In the genomic region with DNA sequence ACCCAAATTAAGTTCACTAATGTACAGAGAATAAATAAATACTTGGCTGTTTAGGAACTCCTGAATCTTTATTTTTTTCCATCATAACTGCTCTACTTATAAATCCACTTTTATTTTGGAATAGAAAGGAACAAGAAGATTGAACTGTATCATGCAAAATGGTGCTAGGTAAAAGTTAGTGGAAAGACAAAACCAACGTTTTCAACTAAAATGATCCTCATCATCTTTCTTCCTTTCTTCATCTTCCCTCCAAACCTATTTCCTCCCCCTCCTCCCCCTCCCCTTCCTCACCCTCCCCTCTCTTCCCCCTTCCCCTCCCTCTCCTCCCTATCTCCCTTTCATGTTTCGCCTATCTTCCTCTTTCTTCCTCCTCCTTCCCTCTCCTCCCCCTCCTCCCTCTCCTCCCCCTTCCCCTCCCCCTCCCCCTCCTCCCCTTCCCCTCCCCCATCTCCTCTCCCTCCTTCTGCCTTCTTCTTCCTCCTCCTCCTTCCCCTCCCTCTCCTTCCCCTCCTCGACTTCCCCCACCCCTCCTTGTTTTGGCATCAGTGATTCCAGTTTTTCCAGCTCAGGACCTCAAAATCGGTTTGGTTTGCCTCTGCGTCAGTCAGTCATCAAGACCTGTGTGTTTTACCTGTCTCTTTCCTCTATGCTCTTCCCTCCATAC, we compare ENCODE assay signal across 23 cellular contexts. TPM values are rescaled to one million over a fixed set of nuclear protein-coding genes. Genes with fewer than 3 reads are reported as not detected.
DNase-seq lines count a peak whose midpoint lies in the region; ATAC-seq and TF ChIP-seq lines count a peak whose summit lies in the region.
"Had no signal": no experiment of that assay in that cellular context is flagged by ENCODE, and none has a peak within 500 bp of the region (broad histone marks: within the 10 kb centered on the region; RNA-seq: fewer than 3 reads in every experiment).

No MANE protein-coding gene starts in this region.

- ATAC-seq in GM23338 (no peak), GM21619 (IDR thresholded peaks at IDR 0.05; ENCODE audit: unreplicated experiment) (no peak), GM21423 (IDR thresholded peaks at IDR 0.05; ENCODE audit: unreplicated experiment) (no peak)

- no peaks in the 10 kb centered on the region for H3K27me3 ChIP-seq in GM23338 (ENCODE audit: insufficient read depth)

- peaks cover 23% of the 10 kb centered on the region for H3K36me3 ChIP-seq in GM23338 (ENCODE audit: insufficient read depth)

- DNase-seq in Calu3 (no peak), GM23338 (ENCODE audit: low spot score) (no peak), neural crest cell (ENCODE audit: low read depth, low spot score) (no peak), medulla oblongata (ENCODE audit: extremely low spot score) (no peak)
- DNase-seq: ACHN; Caco-2; CD4-positive, alpha-beta memory T cell; DMS153; EL; GF-D8; KBM-7; NCI-H1092 treated with DMSO at 0.1 percent for 48 hours; NCI-H1436 treated with DMSO at 0.1 percent for 48 hours; NCI-H1930; NCI-H226; NCI-H774; NK-92 treated with Interleukin-12 subunit alpha and Interleukin-12 subunit beta, amount 100 ng/mL, for 24 hours; SIG-M5; SK-N-SH had no signal

- peak overlapping the region; percentile 41; the same call in 1 of the 2 replicates for H3K4me2 ChIP-seq in GM23338
- H3K4me2 ChIP-seq: SK-N-SH had no signal

- H3K27ac ChIP-seq in GM23338 (ENCODE audit: low read depth), result no peak overlapping the region
- H3K27ac ChIP-seq: BLaER1 treated with 17β-estradiol and CSF1 and Interleukin-3, amounts not matched to agents 10 nM and 100 nM had no signal

- no peaks in the 10 kb centered on the region for H3K9me3 Mint-ChIP-seq in Calu3 (ENCODE audit: low read depth, unreplicated experiment)
- peaks cover 7% of the 10 kb centered on the region; the same call in 2 of the 3 replicates for H3K9me3 Mint-ChIP-seq in GM23338
- no peaks in the 10 kb centered on the region for H3K9me3 Mint-ChIP-seq in brain
- peaks cover 7% of the 10 kb centered on the region for H3K9me3 Mint-ChIP-seq in neural crest cell

- H3K4me1 ChIP-seq in GM23338 (ENCODE audit: insufficient read depth), result peaks cover 35% of the 10 kb centered on the region

- intact Hi-C loops in Calu3 (cut with micrococcal nuclease; ENCODE audit: unreplicated experiment), result no loop called here

- H3K27me3 Mint-ChIP-seq in Calu3 (ENCODE audit: unreplicated experiment), result no peaks in the 10 kb centered on the region
- H3K27me3 Mint-ChIP-seq in GM23338 (ENCODE audit: insufficient read depth, low read depth, poor library complexity), result peaks cover 3% of the 10 kb centered on the region
- H3K27me3 Mint-ChIP-seq in brain, result peaks cover under 1% of the 10 kb centered on the region
- H3K27me3 Mint-ChIP-seq in neural crest cell (ENCODE audit: low read depth), result no peaks in the 10 kb centered on the region

- H3K36me3 Mint-ChIP-seq in Calu3 (ENCODE audit: insufficient read depth, unreplicated experiment), result peaks cover 38% of the 10 kb centered on the region
- H3K36me3 Mint-ChIP-seq in GM23338 (ENCODE audit: low read depth), result peaks cover 64% of the 10 kb centered on the region
- peaks cover 36% of the 10 kb centered on the region for H3K36me3 Mint-ChIP-seq in brain
- peaks cover 19% of the 10 kb centered on the region for H3K36me3 Mint-ChIP-seq in neural crest cell (ENCODE audit: low read depth)
- H3K36me3 Mint-ChIP-seq: CD4-positive, alpha-beta memory T cell had no signal

- BruUV-seq in Calu3 (replicated peaks; lab: Mats Ljungman, UMichigan), result no TSS peak

- H3K4me3 ChIP-seq in GM23338, result no peak overlapping the region
- H3K4me3 ChIP-seq: BLaER1 treated with 17β-estradiol and CSF1 and Interleukin-3, amounts not matched to agents 10 nM and 100 nM had no signal

- H2AFZ ChIP-seq in GM23338, result no peak overlapping the region

- H3K4me3 Mint-ChIP-seq in Calu3 (ENCODE audit: low read depth, unreplicated experiment), result no peak overlapping the region
- H3K4me3 Mint-ChIP-seq in GM23338, result no peak overlapping the region
- peak overlapping the region in 4 of 5 experiments; percentile 60 to 74 (median 68) for H3K4me3 Mint-ChIP-seq in brain
- peak overlapping the region; percentile 76 for H3K4me3 Mint-ChIP-seq in neural crest cell
- H3K4me3 Mint-ChIP-seq: CD4-positive, alpha-beta memory T cell had no signal

- H3K27ac Mint-ChIP-seq in Calu3 (ENCODE audit: unreplicated experiment), result peak overlapping the region; percentile 25
- no peak overlapping the region for H3K27ac Mint-ChIP-seq in GM23338
- peak overlapping the region in 3 of 5 experiments; percentile 54 to 70 (median 57) for H3K27ac Mint-ChIP-seq in brain
- H3K27ac Mint-ChIP-seq in neural crest cell (ENCODE audit: unreplicated experiment), result no peak overlapping the region
- H3K27ac Mint-ChIP-seq: CD4-positive, alpha-beta memory T cell had no signal

- H3K9me2 ChIP-seq in GM23338 (ENCODE audit: insufficient read depth), result 0 out of 2 replicates have a peak, but pooled peaks cover 4% of the 10 kb centered on the region
- H3K9me2 ChIP-seq: SK-N-SH had no signal

- H3K4me1 Mint-ChIP-seq in Calu3 (ENCODE audit: low read depth, unreplicated experiment), result peaks cover 34% of the 10 kb centered on the region
- peaks cover 27% of the 10 kb centered on the region for H3K4me1 Mint-ChIP-seq in GM23338
- H3K4me1 Mint-ChIP-seq in brain, result peaks cover 69% of the 10 kb centered on the region
- H3K4me1 Mint-ChIP-seq in neural crest cell, result peaks cover 50% of the 10 kb centered on the region

- H4K20me1 ChIP-seq in GM23338 (replicated peaks; ENCODE audit: insufficient read depth), result peaks cover 11% of the 10 kb centered on the region; the same call in 1 of the 2 replicates

- TF ChIP-seq CTCF in Calu3 (IDR thresholded peaks at IDR 0.05; ENCODE audit: unreplicated experiment), result no peak
- TF ChIP-seq CTCF in GM23338 (conservative IDR thresholded peaks at IDR 0.05; ENCODE audit: low read depth in 2 of 2), result no peak
- TF ChIP-seq CTCF in brain (conservative IDR thresholded peaks at IDR 0.05), result no peak
- TF ChIP-seq CTCF in neural crest cell (conservative IDR thresholded peaks at IDR 0.05), result no peak

- 0 out of 2 replicates have a peak, but pooled peaks cover 5% of the 10 kb centered on the region for H3F3A ChIP-seq in GM23338 (replicated peaks; ENCODE audit: low read depth)

- H3K79me2 ChIP-seq in GM23338 (replicated peaks; ENCODE audit: insufficient read depth), result peaks cover 64% of the 10 kb centered on the region

- CTCF ChIA-PET in Calu3 (lab: Charles Lee), result no interaction called here

TF ChIP-seq in GM23338, 12 proteins besides CTCF, POLR2A, EP300 and RAD21 (continues in another document):
- TF ChIP-seq CREB1 (CRISPR knock-in tag; IDR thresholded peaks at IDR 0.05; ENCODE audit: low read depth), result no peak
- no peak for TF ChIP-seq EZH2 (IDR thresholded peaks at IDR 0.05; ENCODE audit: low read depth, unreplicated experiment)
- TF ChIP-seq, protein P1, sequence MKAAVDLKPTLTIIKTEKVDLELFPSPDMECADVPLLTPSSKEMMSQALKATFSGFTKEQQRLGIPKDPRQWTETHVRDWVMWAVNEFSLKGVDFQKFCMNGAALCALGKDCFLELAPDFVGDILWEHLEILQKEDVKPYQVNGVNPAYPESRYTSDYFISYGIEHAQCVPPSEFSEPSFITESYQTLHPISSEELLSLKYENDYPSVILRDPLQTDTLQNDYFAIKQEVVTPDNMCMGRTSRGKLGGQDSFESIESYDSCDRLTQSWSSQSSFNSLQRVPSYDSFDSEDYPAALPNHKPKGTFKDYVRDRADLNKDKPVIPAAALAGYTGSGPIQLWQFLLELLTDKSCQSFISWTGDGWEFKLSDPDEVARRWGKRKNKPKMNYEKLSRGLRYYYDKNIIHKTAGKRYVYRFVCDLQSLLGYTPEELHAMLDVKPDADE (IDR thresholded peaks at IDR 0.05), result no peak
- TF ChIP-seq NANOG (IDR thresholded peaks at IDR 0.05; ENCODE audit: borderline replicate concordance), result no peak
- no peak for TF ChIP-seq JUNB (IDR thresholded peaks at IDR 0.05; ENCODE audit: unreplicated experiment)
- TF ChIP-seq STAT1 (IDR thresholded peaks at IDR 0.05; ENCODE audit: unreplicated experiment), result no peak
- TF ChIP-seq POLR2AphosphoS5 (IDR thresholded peaks at IDR 0.05; ENCODE audit: low read depth), result no peak

RNA-seq across cellular contexts. Expression of a gene that starts 5.1 kb away (rescaled TPM):
- total RNA-seq in Calu3 (2022) (40.4 and 49.5 TPM in 2 replicates), neural crest cell (67.0 and 67.2 TPM in 2 replicates)
- total RNA-seq in GM23338 (2014; rRNA removed; shearing (Covaris generic)), result 46.5 and 50.5 TPM in 2 replicates
- polyA plus RNA-seq in GM23338 (2016; fragmentation: Nextera tagmentation; extraction: Ambion mirVana) (36.9 and 37.5 TPM in 2 replicates), brain (ENCODE audit: insufficient read depth, low read depth, low replicate concordance) (32.1 TPM)

RNA-seq across cellular contexts. Expression of a gene that starts 44.4 kb away (rescaled TPM):
- total RNA-seq in Calu3 (2022), result 9.9 and 12.7 TPM in 2 replicates
- 8.3 and 12.2 TPM in 2 replicates for total RNA-seq in GM23338 (2014; rRNA removed; shearing (Covaris generic))
- polyA plus RNA-seq in GM23338 (2016; fragmentation: Nextera tagmentation; extraction: Ambion mirVana), result 6.6 and 8.7 TPM in 2 replicates
- polyA plus RNA-seq in brain (ENCODE audit: insufficient read depth, low read depth, low replicate concordance), result 2.9 TPM
- 8.3 and 8.6 TPM in 2 replicates for total RNA-seq in neural crest cell

RNA-seq across cellular contexts. Expression of a gene that starts 44.5 kb away (rescaled TPM):
- total RNA-seq in Calu3 (2022), result 0.17 TPM in 1 of 2 replicates, not detected in the other
- total RNA-seq in GM23338 (2014; rRNA removed; shearing (Covaris generic)), result 0.08 TPM in 1 of 2 replicates, not detected in the other
- 2.9 and 3.7 TPM in 2 replicates for polyA plus RNA-seq in GM23338 (2016; fragmentation: Nextera tagmentation; extraction: Ambion mirVana)
- 0.24 TPM for polyA plus RNA-seq in brain (ENCODE audit: insufficient read depth, low read depth, low replicate concordance)
- total RNA-seq in neural crest cell, result 1.0 and 2.3 TPM in 2 replicates
- total RNA-seq: Caco-2; CD4-positive, alpha-beta memory T cell had no signal
- polyA plus RNA-seq: CD4-positive, alpha-beta memory T cell had no signal

RNA-seq across cellular contexts. Expression of a gene that starts 60.0 kb away (rescaled TPM):
- total RNA-seq in Calu3 (2022) (143 TPM in 2 replicates), neural crest cell (183 and 187 TPM in 2 replicates)
- 180 and 246 TPM in 2 replicates for total RNA-seq in GM23338 (2014; rRNA removed; shearing (Covaris generic))
- polyA plus RNA-seq in GM23338 (2016; fragmentation: Nextera tagmentation; extraction: Ambion mirVana) (862 and 1,104 TPM in 2 replicates), brain (ENCODE audit: insufficient read depth, low read depth, low replicate concordance) (35.1 TPM)

Comparison
In these comparisons a context has a peak if more than half of its experiments do, and no peak if none do; other contexts are left out.
1. H3K27ac Mint-ChIP-seq: peak in Calu3 (single experiment) and brain (3 of 5); none in GM23338 (single experiment) and neural crest cell (single experiment).
2. H3K4me3 Mint-ChIP-seq: peak in brain (4 of 5) and neural crest cell (single experiment); none in Calu3 (single experiment) and GM23338 (single experiment).